ENCODE assay signal across 17 cellular contexts in the genomic region with DNA sequence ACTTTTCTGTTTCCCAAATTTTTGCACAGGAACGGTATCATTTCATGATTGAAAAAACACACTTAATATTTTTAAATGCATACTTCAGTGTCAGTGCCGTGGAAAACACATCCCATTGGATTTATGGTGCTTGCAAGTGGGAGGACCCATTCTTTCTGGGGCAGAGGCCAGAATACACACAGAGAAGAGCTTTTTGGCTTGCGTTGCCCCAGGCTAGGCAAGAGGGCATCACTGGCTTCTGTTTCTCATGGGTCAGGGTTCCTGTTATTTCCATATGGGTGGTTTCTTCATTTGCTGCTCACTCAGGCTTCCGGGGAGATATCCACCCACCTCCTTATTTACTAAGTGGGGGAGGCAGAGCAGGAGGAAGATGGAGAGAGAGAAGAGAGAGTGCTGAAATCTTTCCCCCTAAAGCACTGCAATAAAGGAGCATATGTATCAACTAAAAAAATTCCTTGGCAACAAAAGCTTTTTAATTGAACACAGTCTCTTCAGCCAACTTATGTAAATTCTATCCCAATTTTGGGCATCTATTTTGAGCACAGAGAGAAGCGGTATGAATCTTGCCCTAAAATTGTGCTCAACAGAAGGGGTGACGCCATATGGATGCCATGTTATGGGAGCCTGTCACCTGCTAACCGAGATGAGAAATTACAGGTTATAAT.
DNase-seq lines count a peak whose midpoint lies in the region; ATAC-seq and TF ChIP-seq lines count a peak whose summit lies in the region.
"Had no signal": no experiment of that assay in that cellular context is flagged by ENCODE, and none has a peak within 500 bp of the region (broad histone marks: within the 10 kb centered on the region; RNA-seq: fewer than 3 reads in every experiment).

No MANE protein-coding gene starts in this region.

- no peak overlapping the region for H3K4me3 Mint-ChIP-seq in endothelial cell (ENCODE audit: unreplicated experiment)
- no peak overlapping the region for H3K4me3 Mint-ChIP-seq in glutamatergic neuron (ENCODE audit: unreplicated experiment)
- H3K4me3 Mint-ChIP-seq: CD8-positive, alpha-beta T cell; T-helper 17 cell had no signal

- in situ Hi-C loops in Caki2 (cut with HindIII; ENCODE audit: low pct_unique_long_range_greater_than_20kb, low sequenced_read_pairs): no loop called here

- no peaks in the 10 kb centered on the region for H3K36me3 Mint-ChIP-seq in endothelial cell (ENCODE audit: low read depth, unreplicated experiment)
- H3K36me3 Mint-ChIP-seq in glutamatergic neuron (ENCODE audit: unreplicated experiment): no peaks in the 10 kb centered on the region
- H3K36me3 Mint-ChIP-seq: CD8-positive, alpha-beta T cell had no signal

- H3K4me1 Mint-ChIP-seq in endothelial cell (ENCODE audit: unreplicated experiment) (peaks cover 7% of the 10 kb centered on the region), glutamatergic neuron (ENCODE audit: low read depth, unreplicated experiment) (peaks cover 9% of the 10 kb centered on the region)
- H3K4me1 Mint-ChIP-seq: T-helper 17 cell had no signal

- no peaks in the 10 kb centered on the region for H3K27me3 Mint-ChIP-seq in endothelial cell (ENCODE audit: unreplicated experiment)
- no peaks in the 10 kb centered on the region for H3K27me3 Mint-ChIP-seq in glutamatergic neuron (ENCODE audit: unreplicated experiment)
- H3K27me3 Mint-ChIP-seq: T-helper 17 cell had no signal

- H3K27ac Mint-ChIP-seq in endothelial cell (ENCODE audit: unreplicated experiment) (no peak overlapping the region), glutamatergic neuron (ENCODE audit: unreplicated experiment) (no peak overlapping the region)
- H3K27ac Mint-ChIP-seq: CD8-positive, alpha-beta T cell; T-helper 17 cell had no signal

- TF ChIP-seq CTCF in omental fat pad (IDR thresholded peaks at IDR 0.05): no peak
- TF ChIP-seq CTCF in endothelial cell (IDR thresholded peaks at IDR 0.05; ENCODE audit: unreplicated experiment): no peak
- no peak for TF ChIP-seq CTCF in glutamatergic neuron (IDR thresholded peaks at IDR 0.05; ENCODE audit: partially characterized antibody, unreplicated experiment)

- no peaks in the 10 kb centered on the region for H3K9me3 Mint-ChIP-seq in endothelial cell (ENCODE audit: unreplicated experiment)
- no peaks in the 10 kb centered on the region for H3K9me3 Mint-ChIP-seq in glutamatergic neuron (ENCODE audit: unreplicated experiment)
- H3K9me3 Mint-ChIP-seq: CD8-positive, alpha-beta T cell had no signal

- peak; percentile 54 for ATAC-seq in omental fat pad (ENCODE audit: low FRiP score)
- ATAC-seq: CD8-positive, alpha-beta T cell; SK-N-SH treated with all-trans-retinoic acid at 6 μM for 48 hours; T-helper 17 cell had no signal

- DNase-seq in Caki2 (ENCODE audit: low read depth): peak; percentile 57
- peak; percentile 26 for DNase-seq in M059J (ENCODE audit: low read depth)
- DNase-seq in RPMI7951 (ENCODE audit: low read depth): peak; percentile 43
- no peak for DNase-seq in omental fat pad (ENCODE audit: low spot score)
- no peak for DNase-seq in endothelial cell (ENCODE audit: low spot score)
- DNase-seq in COLO829 (ENCODE audit: low spot score): no peak
- DNase-seq in SHP77 treated with DMSO at 0.1 percent for 48 hours (lab: John Stamatoyannopoulos, UW): no peak
- no peak for DNase-seq in glutamatergic neuron
- DNase-seq: CD8-positive, alpha-beta T cell; KBM-7; NCI-H1105 treated with DMSO at 0.1 percent for 48 hours; NCI-H187 treated with DMSO at 0.1 percent for 48 hours; NCI-H524 treated with DMSO at 0.1 percent for 48 hours; NK-92 treated with Interleukin-12 subunit alpha and Interleukin-12 subunit beta, amount 100 ng/mL, for 24 hours; Right ventricle myocardium superior; T-helper 17 cell had no signal

Comparison
In these comparisons a context has a peak if more than half of its experiments do, and no peak if none do; other contexts are left out.
1. DNase-seq: peak in Caki2 (single experiment), M059J (single experiment) and RPMI7951 (single experiment); none in omental fat pad (single experiment), endothelial cell (single experiment), COLO829 (single experiment), SHP77 treated with DMSO at 0.1 percent for 48 hours (single experiment) and glutamatergic neuron (single experiment).